13 cellular contexts compared by ENCODE assay signal in the genomic region with DNA sequence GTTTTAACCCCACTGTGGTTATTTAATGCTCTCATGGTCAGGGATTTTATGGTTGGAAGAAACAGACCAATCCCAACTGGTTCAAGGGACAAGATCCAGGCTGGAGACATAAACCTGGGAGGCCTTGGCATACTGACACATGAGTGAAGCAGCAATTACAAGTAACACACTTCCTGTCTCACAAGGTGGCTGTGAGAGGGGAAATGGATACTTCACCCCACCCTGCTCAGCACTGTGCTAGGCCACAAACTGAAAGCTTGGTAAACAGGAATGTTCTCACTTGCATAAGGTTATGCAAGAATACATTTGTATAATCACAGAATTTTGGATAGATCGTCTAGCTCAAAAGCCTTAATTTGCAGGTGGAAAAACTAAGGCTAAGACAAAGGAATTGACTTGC.
DNase-seq lines count a peak whose midpoint lies in the region; TF ChIP-seq lines count a peak whose summit lies in the region.
"Had no signal": no experiment of that assay in that cellular context is flagged by ENCODE, and none has a peak within 500 bp of the region (broad histone marks: within the 10 kb centered on the region; RNA-seq: fewer than 3 reads in every experiment).

No MANE protein-coding gene starts in this region.

- H3K79me2 ChIP-seq in fibroblast of lung (ENCODE audit: control insufficient read depth, insufficient read depth, low read length) (no peaks in the 10 kb centered on the region), osteoblast (ENCODE audit: insufficient read depth, low read length) (no peaks in the 10 kb centered on the region)

- H2AFZ ChIP-seq in fibroblast of lung (ENCODE audit: low read length) (no peak overlapping the region), osteoblast (ENCODE audit: low read length) (peak overlapping the region; percentile 67)

- intact Hi-C loops in colonic mucosa (cut with DNase I): no loop called here

- H3K4me3 ChIP-seq in fibroblast of lung (replicated peaks in 1 of 4; ENCODE audit: control extremely low read depth in 1 of 4, insufficient read depth in 1 of 4, low read depth in 3 of 4, low read length in 4 of 4): no peak overlapping the region
- no peak overlapping the region for H3K4me3 ChIP-seq in osteoblast (ENCODE audit: insufficient read depth, low read length)
- no peak overlapping the region for H3K4me3 ChIP-seq in colonic mucosa
- H3K4me3 ChIP-seq: ascending aorta, testis had no signal

- H3K4me1 ChIP-seq in fibroblast of lung (ENCODE audit: control insufficient read depth, extremely low read depth, insufficient read depth, low read length) (peaks cover 24% of the 10 kb centered on the region), osteoblast (ENCODE audit: insufficient read depth, low read length) (peaks cover 40% of the 10 kb centered on the region), colonic mucosa (no peaks in the 10 kb centered on the region)
- H3K4me1 ChIP-seq: testis had no signal

- H3K36me3 ChIP-seq in fibroblast of lung (ENCODE audit: control insufficient read depth, insufficient read depth, low read length): no peaks in the 10 kb centered on the region
- no peaks in the 10 kb centered on the region for H3K36me3 ChIP-seq in osteoblast (ENCODE audit: insufficient read depth, low read length)
- H3K36me3 ChIP-seq in colonic mucosa: no peaks in the 10 kb centered on the region
- H3K36me3 ChIP-seq: ascending aorta had no signal

- TF ChIP-seq CTCF in fibroblast of lung (conservative IDR thresholded peaks at IDR 0.05 in 1 of 2, IDR thresholded peaks at IDR 0.05 in 1 of 2; ENCODE audit: low read depth in 1 of 2, low read length in 2 of 2) (no peak), osteoblast (IDR thresholded peaks at IDR 0.05; ENCODE audit: extremely low read depth, low read depth, low read length) (no peak), colonic mucosa (IDR thresholded peaks at IDR 0.05) (no peak)

- DNase-seq in ELR (ENCODE audit: low read depth) (peak; percentile 10), NOMO-1 (lab: John Stamatoyannopoulos, UW; ENCODE audit: unreplicated experiment in 2 of 2) (peak; percentile 78 to 87), fibroblast of lung (ENCODE audit: low read depth in 2 of 2) (peak; percentile 42 to 59), osteoblast (ENCODE audit: insufficient read length, low spot score, missing footprints) (no peak), epidermal melanocyte (ENCODE audit: insufficient read length, low spot score) (no peak), HuH-7.5 (ENCODE audit: low spot score) (no peak), anterior cingulate cortex (lab: John Stamatoyannopoulos, UW) (no peak), colonic mucosa (no peak)
- DNase-seq: foreskin fibroblast, left colon, NCI-H1105 treated with DMSO at 0.1 percent for 48 hours, testis had no signal

- H3K27me3 ChIP-seq in fibroblast of lung (ENCODE audit: control insufficient read depth, insufficient read depth, low read length) (no peaks in the 10 kb centered on the region), osteoblast (ENCODE audit: insufficient read depth, low read length) (no peaks in the 10 kb centered on the region), colonic mucosa (no peaks in the 10 kb centered on the region)
- H3K27me3 ChIP-seq: ascending aorta, testis had no signal

- H4K20me1 ChIP-seq in fibroblast of lung (ENCODE audit: control insufficient read depth, extremely low read depth, insufficient read depth, low read length) (no peaks in the 10 kb centered on the region), osteoblast (ENCODE audit: insufficient read depth, low read length) (no peaks in the 10 kb centered on the region)

- H3K9ac ChIP-seq in fibroblast of lung (ENCODE audit: insufficient read depth, low read length): no peak overlapping the region
- no peak overlapping the region for H3K9ac ChIP-seq in colonic mucosa (ENCODE audit: low read depth in 2 of 2, low read length in 2 of 2)

- H3K27ac ChIP-seq in fibroblast of lung (ENCODE audit: insufficient read depth, low read length) (no peak overlapping the region), osteoblast (ENCODE audit: low read depth, low read length) (no peak overlapping the region), colonic mucosa (no peak overlapping the region)
- H3K27ac ChIP-seq: ascending aorta, testis had no signal

- H3K9me3 ChIP-seq in fibroblast of lung (ENCODE audit: control insufficient read depth, insufficient read depth, low read depth, low read length) (no peaks in the 10 kb centered on the region), osteoblast (ENCODE audit: low read depth, low read length) (no peaks in the 10 kb centered on the region), colonic mucosa (no peaks in the 10 kb centered on the region)
- H3K9me3 ChIP-seq: ascending aorta, testis had no signal

- H3K4me2 ChIP-seq in fibroblast of lung (ENCODE audit: extremely low read depth, insufficient read depth, low read length): peak overlapping the region; percentile 23
- no peak overlapping the region for H3K4me2 ChIP-seq in osteoblast (ENCODE audit: insufficient read depth, low read length)

Comparison
In these comparisons a context has a peak if more than half of its experiments do, and no peak if none do; other contexts are left out.
1. DNase-seq: peak in ELR (single experiment), NOMO-1 (2 of 2) and fibroblast of lung (2 of 2); none in osteoblast (single experiment), epidermal melanocyte (single experiment), HuH-7.5 (single experiment), anterior cingulate cortex (0 of 58) and colonic mucosa (single experiment).